23 cellular contexts compared by ENCODE assay signal in the genomic region with DNA sequence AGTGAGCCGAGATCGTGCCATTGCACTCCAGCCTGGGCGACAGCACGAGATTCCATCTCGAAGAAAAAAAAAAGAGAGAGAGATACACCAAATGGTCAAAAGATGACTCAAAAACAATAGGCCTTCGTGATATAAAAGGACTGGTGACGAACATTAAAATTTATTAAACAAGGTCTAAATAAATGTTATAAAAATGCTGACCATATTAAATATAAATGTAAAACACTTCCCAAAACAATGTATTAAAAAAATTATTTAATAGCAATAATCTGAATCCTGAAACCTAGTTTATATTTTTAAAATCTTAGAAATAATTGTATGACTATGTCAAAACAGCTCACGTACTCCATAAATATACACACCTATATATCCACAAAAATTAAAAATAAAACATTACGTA.
A peak's percentile ranks its signal among the peaks of the same experiment; 100 is the strongest.
DNase-seq lines count a peak whose midpoint lies in the region; ATAC-seq, FAIRE-seq and TF ChIP-seq lines count a peak whose summit lies in the region.
"Had no signal": no experiment of that assay in that cellular context is flagged by ENCODE, and none has a peak within 500 bp of the region (broad histone marks: within the 10 kb centered on the region; RNA-seq: fewer than 3 reads in every experiment).

No MANE protein-coding gene starts in this region.

- H3K27ac ChIP-seq in GM23338 (ENCODE audit: low read depth): no peak overlapping the region
- H3K27ac ChIP-seq: A549; BLaER1 treated with 17β-estradiol and CSF1 and Interleukin-3, amounts not matched to agents 10 nM and 100 nM; C4-2B had no signal

- H4K20me1 ChIP-seq in GM23338 (replicated peaks; ENCODE audit: insufficient read depth): no peaks in the 10 kb centered on the region
- H4K20me1 ChIP-seq: BLaER1 treated with 17β-estradiol and CSF1 and Interleukin-3, amounts not matched to agents 10 nM and 100 nM had no signal

- H3F3A ChIP-seq in GM23338 (replicated peaks; ENCODE audit: low read depth): no peaks in the 10 kb centered on the region

- no peak overlapping the region for H3K4me3 Mint-ChIP-seq in GM23338
- H3K4me3 Mint-ChIP-seq in stimulated activated memory B cell treated with anti-CD40 and anti-IgM and Interleukin-4, amounts not matched to agents 10 μg/mL and 1 μg/mL and 100 μg/mL, for 72 hours: no peak overlapping the region
- H3K4me3 Mint-ChIP-seq: B cell; CD4-positive, alpha-beta T cell; CD8-positive, alpha-beta T cell had no signal

- no peaks in the 10 kb centered on the region for H3K27me3 ChIP-seq in GM23338 (ENCODE audit: insufficient read depth)
- H3K27me3 ChIP-seq: BLaER1 treated with 17β-estradiol and CSF1 and Interleukin-3, amounts not matched to agents 10 nM and 100 nM had no signal

- H3K4me1 Mint-ChIP-seq in GM23338: peaks cover 17% of the 10 kb centered on the region
- no peaks in the 10 kb centered on the region for H3K4me1 Mint-ChIP-seq in stimulated activated memory B cell treated with anti-CD40 and anti-IgM and Interleukin-4, amounts not matched to agents 10 μg/mL and 1 μg/mL and 100 μg/mL, for 72 hours
- H3K4me1 Mint-ChIP-seq: B cell had no signal

- ATAC-seq in GM23338: no peak
- ATAC-seq in stimulated activated memory B cell treated with anti-CD40 and anti-IgM and Interleukin-4, amounts not matched to agents 10 μg/mL and 1 μg/mL and 100 μg/mL, for 72 hours: no peak
- ATAC-seq: A549; CD8-positive, alpha-beta T cell; GM12878 had no signal

- H3K9me3 Mint-ChIP-seq in GM23338: no peaks in the 10 kb centered on the region
- H3K9me3 Mint-ChIP-seq in stimulated activated memory B cell treated with anti-CD40 and anti-IgM and Interleukin-4, amounts not matched to agents 10 μg/mL and 1 μg/mL and 100 μg/mL, for 72 hours: no peaks in the 10 kb centered on the region
- H3K9me3 Mint-ChIP-seq: CD4-positive, alpha-beta T cell; CD8-positive, alpha-beta T cell had no signal

- H3K4me2 ChIP-seq in GM23338: no peak overlapping the region
- H3K4me2 ChIP-seq: A549; BLaER1 treated with 17β-estradiol and CSF1 and Interleukin-3, amounts not matched to agents 10 nM and 100 nM had no signal

- no peaks in the 10 kb centered on the region for H3K79me2 ChIP-seq in GM23338 (replicated peaks; ENCODE audit: insufficient read depth)

- H3K36me3 Mint-ChIP-seq in GM23338 (ENCODE audit: low read depth): no peaks in the 10 kb centered on the region
- H3K36me3 Mint-ChIP-seq in stimulated activated memory B cell treated with anti-CD40 and anti-IgM and Interleukin-4, amounts not matched to agents 10 μg/mL and 1 μg/mL and 100 μg/mL, for 72 hours: no peaks in the 10 kb centered on the region
- H3K36me3 Mint-ChIP-seq: CD8-positive, alpha-beta T cell had no signal

- H3K27me3 Mint-ChIP-seq in GM23338 (ENCODE audit: insufficient read depth, low read depth, poor library complexity): no peaks in the 10 kb centered on the region
- peaks cover 20% of the 10 kb centered on the region for H3K27me3 Mint-ChIP-seq in stimulated activated memory B cell treated with anti-CD40 and anti-IgM and Interleukin-4, amounts not matched to agents 10 μg/mL and 1 μg/mL and 100 μg/mL, for 72 hours

- H3K4me3 ChIP-seq in GM23338: no peak overlapping the region
- H3K4me3 ChIP-seq: A549; BLaER1 treated with 17β-estradiol and CSF1 and Interleukin-3, amounts not matched to agents 10 nM and 100 nM; GM12878 had no signal

- H3K27ac Mint-ChIP-seq in GM23338: no peak overlapping the region
- H3K27ac Mint-ChIP-seq in stimulated activated memory B cell treated with anti-CD40 and anti-IgM and Interleukin-4, amounts not matched to agents 10 μg/mL and 1 μg/mL and 100 μg/mL, for 72 hours: no peak overlapping the region
- H3K27ac Mint-ChIP-seq: B cell; CD4-positive, alpha-beta T cell; CD8-positive, alpha-beta T cell had no signal

- peaks cover 9% of the 10 kb centered on the region for H3K4me1 ChIP-seq in GM23338 (ENCODE audit: insufficient read depth)
- H3K4me1 ChIP-seq: A549 had no signal

- no peak for DNase-seq in GM23338 (ENCODE audit: low spot score)
- no peak for DNase-seq in NOMO-1 treated with DMSO at 0.1 percent for 48 hours (lab: John Stamatoyannopoulos, UW; ENCODE audit: unreplicated experiment)
- DNase-seq in COR-L47 (lab: John Stamatoyannopoulos, UW): no peak
- DNase-seq: 8988T; AML-193; CD4-positive, alpha-beta T cell; CD8-positive, alpha-beta T cell; DMS 273 treated with DMSO at 0.1 percent for 48 hours; DMS153; DMS53; DMS79; DND-41; EL; GDM1 had no signal

- no peak for TF ChIP-seq CTCF in GM23338 (conservative IDR thresholded peaks at IDR 0.05; ENCODE audit: low read depth in 2 of 2)

- peak overlapping the region; percentile 20; the same call in 1 of the 2 replicates for H2AFZ ChIP-seq in GM23338

- FAIRE-seq in endometrium (lab: Jason Lieb, UNC): peak; percentile 86
- FAIRE-seq: A549, GM12878, GM12892, GM18507 had no signal

- H3K9me2 ChIP-seq in GM23338 (ENCODE audit: insufficient read depth): peaks cover 23% of the 10 kb centered on the region

- H3K36me3 ChIP-seq in GM23338 (ENCODE audit: insufficient read depth): no peaks in the 10 kb centered on the region
- H3K36me3 ChIP-seq: BLaER1 treated with 17β-estradiol and CSF1 and Interleukin-3, amounts not matched to agents 10 nM and 100 nM had no signal

TF ChIP-seq in GM23338, 12 proteins besides CTCF, POLR2A, EP300 and RAD21 (continues in another document):
- TF ChIP-seq ZNF331 (CRISPR knock-in tag; IDR thresholded peaks at IDR 0.05; ENCODE audit: low read depth) (no peak), REST (IDR thresholded peaks at IDR 0.05; ENCODE audit: unreplicated experiment) (no peak), NANOG (IDR thresholded peaks at IDR 0.05; ENCODE audit: borderline replicate concordance) (no peak), POLR2AphosphoS5 (IDR thresholded peaks at IDR 0.05; ENCODE audit: low read depth) (no peak), EZH2 (IDR thresholded peaks at IDR 0.05; ENCODE audit: low read depth, unreplicated experiment) (no peak), STAT1 (IDR thresholded peaks at IDR 0.05; ENCODE audit: unreplicated experiment) (no peak), EZH2phosphoT487 (IDR thresholded peaks at IDR 0.05; ENCODE audit: unreplicated experiment) (no peak), CREB1 (CRISPR knock-in tag; IDR thresholded peaks at IDR 0.05; ENCODE audit: low read depth) (no peak), ZNF114 (CRISPR knock-in tag; IDR thresholded peaks at IDR 0.05) (no peak), JUNB (IDR thresholded peaks at IDR 0.05; ENCODE audit: unreplicated experiment) (no peak)
- TF ChIP-seq, protein P1, sequence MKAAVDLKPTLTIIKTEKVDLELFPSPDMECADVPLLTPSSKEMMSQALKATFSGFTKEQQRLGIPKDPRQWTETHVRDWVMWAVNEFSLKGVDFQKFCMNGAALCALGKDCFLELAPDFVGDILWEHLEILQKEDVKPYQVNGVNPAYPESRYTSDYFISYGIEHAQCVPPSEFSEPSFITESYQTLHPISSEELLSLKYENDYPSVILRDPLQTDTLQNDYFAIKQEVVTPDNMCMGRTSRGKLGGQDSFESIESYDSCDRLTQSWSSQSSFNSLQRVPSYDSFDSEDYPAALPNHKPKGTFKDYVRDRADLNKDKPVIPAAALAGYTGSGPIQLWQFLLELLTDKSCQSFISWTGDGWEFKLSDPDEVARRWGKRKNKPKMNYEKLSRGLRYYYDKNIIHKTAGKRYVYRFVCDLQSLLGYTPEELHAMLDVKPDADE (IDR thresholded peaks at IDR 0.05): no peak
